8 cellular contexts compared by ENCODE assay signal in the genomic region with DNA sequence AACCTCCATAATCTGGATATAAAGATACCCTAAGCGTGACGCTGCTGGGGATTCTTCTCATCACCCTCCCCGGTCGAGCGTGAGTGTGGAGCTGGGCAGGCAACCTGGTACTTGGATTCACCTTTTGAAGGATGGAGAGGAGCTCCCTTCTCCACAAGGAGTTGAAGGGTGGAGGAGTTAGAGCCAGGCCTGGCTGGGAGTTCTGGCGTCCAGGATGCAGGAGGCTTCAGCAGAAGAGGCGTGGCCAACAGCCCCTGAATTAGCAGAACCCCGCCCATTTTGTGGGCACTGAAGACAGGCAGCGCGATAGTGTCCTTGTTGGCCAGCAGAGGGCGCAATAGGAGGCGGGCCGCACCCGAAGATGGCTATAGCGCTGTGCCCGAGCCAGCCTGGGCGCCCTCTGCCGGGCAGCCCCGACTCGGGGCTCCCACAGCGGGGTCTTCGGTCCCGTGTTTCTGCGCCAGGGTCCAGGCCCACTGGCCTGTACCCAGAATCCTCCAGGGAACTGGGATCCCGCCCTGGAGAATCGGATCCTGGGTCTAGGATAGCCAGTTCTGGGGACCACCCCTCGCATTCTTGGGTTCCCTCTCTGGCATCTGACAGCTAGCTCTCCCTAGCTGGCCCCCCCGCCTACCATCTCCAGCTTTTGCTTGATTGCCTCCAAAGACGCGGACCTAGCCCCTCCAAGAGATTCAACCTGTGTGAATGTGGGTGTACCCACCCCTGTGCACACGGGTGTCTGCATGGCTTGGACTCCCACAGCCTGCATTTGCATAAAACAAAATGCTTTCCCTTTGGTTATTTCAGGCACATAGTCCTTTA. TPM values are rescaled to one million over a fixed set of nuclear protein-coding genes. Genes with fewer than 3 reads are reported as not detected.
A peak's percentile ranks its signal among the peaks of the same experiment; 100 is the strongest.
DNase-seq lines count a peak whose midpoint lies in the region; ATAC-seq and TF ChIP-seq lines count a peak whose summit lies in the region.

No MANE protein-coding gene starts in this region.

- H2BK5ac ChIP-seq in IMR-90 (ENCODE audit: low read depth, low read length, poor library complexity, severe bottlenecking) = no peak overlapping the region

- no peaks in the 10 kb centered on the region for H3K79me1 ChIP-seq in IMR-90 (ENCODE audit: low read depth in 1 of 2, low read length in 2 of 2)

- TF ChIP-seq RAD21 in IMR-90 (IDR thresholded peaks at IDR 0.05; ENCODE audit: low read length) = peak; percentile 60

- H3K4me3 Mint-ChIP-seq in activated CD8-positive, alpha-beta memory T cell treated with anti-CD3 and anti-CD28 coated beads, Interleukin-2, amount 10 ng/mL, durations not matched to agents 7 days and 5 days = peak overlapping the region; percentile 61
- H3K4me3 Mint-ChIP-seq in endodermal cell = no peak overlapping the region

- H3K27me3 Mint-ChIP-seq in activated CD8-positive, alpha-beta memory T cell treated with anti-CD3 and anti-CD28 coated beads, Interleukin-2, amount 10 ng/mL, durations not matched to agents 7 days and 5 days = peaks cover 7% of the 10 kb centered on the region
- H3K27me3 Mint-ChIP-seq in endodermal cell (ENCODE audit: insufficient read depth) = peaks cover 86% of the 10 kb centered on the region

- H2AFZ ChIP-seq in IMR-90 (replicated peaks; ENCODE audit: low read length, poor library complexity) = peak overlapping the region; percentile 95

- DNase-seq in DMS153 treated with DMSO at 0.1 percent for 48 hours (lab: John Stamatoyannopoulos, UW; ENCODE audit: unreplicated experiment) = peak; percentile 90
- peak; percentile 85 for DNase-seq in IMR-90
- DNase-seq in NT2/D1 (ENCODE audit: low read depth, low spot score) = peak; percentile 92
- DNase-seq in activated CD8-positive, alpha-beta memory T cell treated with anti-CD3 and anti-CD28 coated beads, Interleukin-2, amount 10 ng/mL, durations not matched to agents 7 days and 5 days = peak; percentile 95
- DNase-seq in endodermal cell = peak; percentile 99
- DNase-seq in middle frontal gyrus (ENCODE audit: extremely low spot score, low spot score) = peak; percentile 74
- peak; percentile 83 for DNase-seq in stimulated activated CD8-positive, alpha-beta memory T cell treated with anti-CD3 and anti-CD28 coated beads, Interleukin-4, amount 100 ng/mL, for 24 hours (ENCODE audit: low read depth)

- H3K23ac ChIP-seq in IMR-90 (ENCODE audit: low read depth, low read length) = no peak overlapping the region; the same call in 1 of the 2 replicates

- WGBS in IMR-90 (ENCODE audit: extremely low coverage in 2 of 2, insufficient read length in 1 of 2), 2 experiments = 6% methylated on average over 12 of the region's 31 CpGs; no CpG with 5 or more reads in 1 of the 2 experiments
- WGBS in endodermal cell (ENCODE audit: insufficient coverage in 1 of 2, insufficient read length in 1 of 2), 2 experiments = 27 to 34% methylated on average over 28 to 31 of the region's 31 CpGs

- H3K36me3 Mint-ChIP-seq in activated CD8-positive, alpha-beta memory T cell treated with anti-CD3 and anti-CD28 coated beads, Interleukin-2, amount 10 ng/mL, durations not matched to agents 7 days and 5 days = no peaks in the 10 kb centered on the region
- H3K36me3 Mint-ChIP-seq in endodermal cell (ENCODE audit: low read depth) = no peaks in the 10 kb centered on the region

- no peak overlapping the region for H2BK20ac ChIP-seq in IMR-90 (ENCODE audit: low read depth, low read length)

- H3K27me3 ChIP-seq in IMR-90 (ENCODE audit: control insufficient read depth, insufficient read depth, low read length) (peaks cover 36% of the 10 kb centered on the region), NT2/D1 (ENCODE audit: insufficient read depth, insufficient read length) (peaks cover 72% of the 10 kb centered on the region), endodermal cell (ENCODE audit: control insufficient read depth, insufficient read depth, low read length, poor library complexity, severe bottlenecking) (peaks cover 62% of the 10 kb centered on the region)

- in situ Hi-C loops in IMR-90 (cut with MboI; ENCODE audit: low sequenced_read_pairs) = no loop called here

- intact Hi-C loops in IMR-90 (cut with micrococcal nuclease) = loop anchor here (5.0 to 10.0 kb wide), 2 partner anchors 220 to 467 kb away; no protein-coding TSS in a partner anchor

- peak overlapping the region; percentile 18 for H3K27ac Mint-ChIP-seq in activated CD8-positive, alpha-beta memory T cell treated with anti-CD3 and anti-CD28 coated beads, Interleukin-2, amount 10 ng/mL, durations not matched to agents 7 days and 5 days
- no peak overlapping the region for H3K27ac Mint-ChIP-seq in endodermal cell

- H4K91ac ChIP-seq in IMR-90 (ENCODE audit: insufficient read depth, low read depth, low read length) = no peak overlapping the region

- H2AK5ac ChIP-seq in IMR-90 (ENCODE audit: low read depth, low read length) = peak overlapping the region; percentile 43; the same call in 1 of the 2 replicates

- no peak for TF ChIP-seq POLR2A in IMR-90 (IDR thresholded peaks at IDR 0.05; ENCODE audit: low read depth, low read length)

- peak; percentile 100; the same call in 1 of the 2 replicates for TF ChIP-seq CTCF in IMR-90 (conservative IDR thresholded peaks at IDR 0.05; ENCODE audit: low read depth, low read length)
- TF ChIP-seq CTCF in endodermal cell (conservative IDR thresholded peaks at IDR 0.05) = peak; percentile 100

- no peaks in the 10 kb centered on the region for H3K9me3 Mint-ChIP-seq in activated CD8-positive, alpha-beta memory T cell treated with anti-CD3 and anti-CD28 coated beads, Interleukin-2, amount 10 ng/mL, durations not matched to agents 7 days and 5 days (ENCODE audit: low read depth)
- no peaks in the 10 kb centered on the region for H3K9me3 Mint-ChIP-seq in endodermal cell

- H3K4ac ChIP-seq in IMR-90 (ENCODE audit: low read depth, low read length) = no peak overlapping the region

- no TSS peak for BruUV-seq in IMR-90 (replicated peaks; lab: Mats Ljungman, UMichigan)

- H3K4me3 ChIP-seq in IMR-90 (ENCODE audit: insufficient read depth, low read depth, low read length) (peak overlapping the region; percentile 15; the same call in 1 of the 2 replicates), NT2/D1 (ENCODE audit: insufficient read length, low read depth) (no peak overlapping the region), endodermal cell (ENCODE audit: low read length) (no peak overlapping the region)

- H3K9me3 ChIP-seq in IMR-90 (ENCODE audit: control insufficient read depth, insufficient read depth, low read length) (no peaks in the 10 kb centered on the region), NT2/D1 (ENCODE audit: insufficient read depth, low read length) (peaks cover 26% of the 10 kb centered on the region; the same call in 1 of the 2 replicates), endodermal cell (ENCODE audit: control insufficient read depth, low read length) (no peaks in the 10 kb centered on the region)

- no peaks in the 10 kb centered on the region for H4K20me1 ChIP-seq in IMR-90 (ENCODE audit: insufficient read depth, low read length)

- CTCF ChIA-PET in IMR-90 (lab: Yijun Ruan, JAX) = interaction anchor here (0.6 to 2.7 kb wide), 6 partner anchors 14 to 173 kb away, joined by 3 to 12 read pairs (median 6); no protein-coding TSS in a partner anchor
- CTCF ChIA-PET in activated CD8-positive, alpha-beta memory T cell treated with anti-CD3 and anti-CD28 coated beads, Interleukin-2, amount 10 ng/mL, durations not matched to agents 7 days and 5 days (lab: Charles Lee) = interaction anchor here (0.6 to 5.1 kb wide), 47 partner anchors 9 to 274 kb away, joined by 3 to 68 read pairs (median 4); partner anchors contain the start of genes CBX5, COPZ1, HOXC10 and HOXC4

- no peak overlapping the region for H3K18ac ChIP-seq in IMR-90 (ENCODE audit: low read depth, low read length)

- ATAC-seq in GM21619 (IDR thresholded peaks at IDR 0.05; ENCODE audit: unreplicated experiment) (peak; percentile 78), IMR-90 (ENCODE audit: low read depth) (peak; percentile 93)
- ATAC-seq in activated CD8-positive, alpha-beta memory T cell treated with anti-CD3 and anti-CD28 coated beads, Interleukin-2, amount 10 ng/mL, durations not matched to agents 7 days and 5 days = peak; percentile 90

- H3K9ac ChIP-seq in IMR-90 (ENCODE audit: low read depth, low read length) = no peak overlapping the region
- H3K9ac ChIP-seq in NT2/D1 (ENCODE audit: insufficient read length, low read depth) = no peak overlapping the region
- no peak overlapping the region for H3K9ac ChIP-seq in endodermal cell (ENCODE audit: extremely low read depth, low read length, poor library complexity, severe bottlenecking)

- H3K4me1 Mint-ChIP-seq in activated CD8-positive, alpha-beta memory T cell treated with anti-CD3 and anti-CD28 coated beads, Interleukin-2, amount 10 ng/mL, durations not matched to agents 7 days and 5 days = peaks cover 36% of the 10 kb centered on the region
- H3K4me1 Mint-ChIP-seq in endodermal cell = peaks cover 29% of the 10 kb centered on the region

- H3K9me1 ChIP-seq in IMR-90 (ENCODE audit: insufficient read depth, low read length) = peaks cover 5% of the 10 kb centered on the region; the same call in 1 of the 2 replicates

- no peak overlapping the region for H3K27ac ChIP-seq in IMR-90 (ENCODE audit: insufficient read depth, low read length)
- no peak overlapping the region for H3K27ac ChIP-seq in endodermal cell (ENCODE audit: low read depth, low read length)

- H3K4me1 ChIP-seq in IMR-90 (ENCODE audit: control insufficient read depth, insufficient read depth, low read length) (peaks cover 5% of the 10 kb centered on the region; the same call in 1 of the 2 replicates), NT2/D1 (ENCODE audit: insufficient read depth, insufficient read length) (peaks cover 9% of the 10 kb centered on the region), endodermal cell (ENCODE audit: control insufficient read depth, insufficient read depth, low read length) (no peaks in the 10 kb centered on the region)

- peak overlapping the region in 1 of 2 experiments; percentile 29; a peak in 1 of 4 replicates for H4K8ac ChIP-seq in IMR-90 (ENCODE audit: low read depth in 2 of 2, low read length in 2 of 2)

- dilution Hi-C loops in IMR-90 (cut with HindIII; ENCODE audit: low sequenced_read_pairs, unreplicated experiment) = no loop called here

- peak overlapping the region; percentile 77; the same call in 1 of the 2 replicates for H2BK120ac ChIP-seq in IMR-90 (ENCODE audit: low read depth, low read length)

- H2BK15ac ChIP-seq in IMR-90 (ENCODE audit: low read depth, low read length) = no peak overlapping the region

- H3K36me3 ChIP-seq in IMR-90 (ENCODE audit: control insufficient read depth, insufficient read depth, low read length) (no peaks in the 10 kb centered on the region), NT2/D1 (ENCODE audit: insufficient read depth, insufficient read length, low read length) (no peaks in the 10 kb centered on the region), endodermal cell (ENCODE audit: control insufficient read depth, insufficient read depth, low read length) (no peaks in the 10 kb centered on the region)

- no peak overlapping the region for H4K5ac ChIP-seq in IMR-90 (ENCODE audit: low read depth, low read length)

- H3K56ac ChIP-seq in IMR-90 (ENCODE audit: extremely low read depth, insufficient read depth, low read length) = no peak overlapping the region

- H3K4me2 ChIP-seq in IMR-90 (ENCODE audit: low read depth, low read length) = peak overlapping the region; percentile 56

- POLR2A ChIA-PET in IMR-90 (lab: Charles Lee; ENCODE audit: unreplicated experiment) = no interaction called here

- H2AK9ac ChIP-seq in IMR-90 (replicated peaks; ENCODE audit: low read depth, low read length, poor library complexity) = peak overlapping the region; percentile 67

- H3K14ac ChIP-seq in IMR-90 (replicated peaks; ENCODE audit: low read depth, low read length) = no peak overlapping the region

RNA-seq across cellular contexts. Expression of gene SMUG1, which starts 26.0 kb away (rescaled TPM):
- total RNA-seq in IMR-90 (2012; rRNA removed) (25.8 and 45.2 TPM in 2 replicates), endodermal cell (10 to 100 TPM; 32.4 to 37.2 TPM)
- 36.3 and 37.3 TPM in 2 replicates for polyA plus RNA-seq in IMR-90 (2012; rRNA removed)
- polyA plus RNA-seq in IMR-90 (2012; cell fraction: cytosol; rRNA removed) = 26.8 and 48.8 TPM in 2 replicates
- 36.2 and 50.9 TPM in 2 replicates for polyA plus RNA-seq in IMR-90 (2012; cell fraction: nucleus; rRNA removed; ENCODE audit: low replicate concordance)
- 10 to 100 TPM; 24.1 to 27.1 TPM for total RNA-seq in activated CD8-positive, alpha-beta memory T cell treated with anti-CD3 and anti-CD28 coated beads, Interleukin-2, amount 10 ng/mL, durations not matched to agents 7 days and 5 days
- polyA plus RNA-seq in endodermal cell (2013, experiment 1 of 2) = 28.1 TPM
- 21.6 TPM for polyA plus RNA-seq in endodermal cell (2013, experiment 2 of 2)
